In genomic region chr7:127880454-127880853, GRCh38 we compare ENCODE assay signal across 33 cellular contexts.
"Had no signal": no experiment of that assay in that cellular context is flagged by ENCODE, and none has a peak within 500 bp of the region (broad histone marks: within the 10 kb centered on the region; RNA-seq: fewer than 3 reads in every experiment).

No MANE protein-coding gene starts in this region.

- H3K9me3 Mint-ChIP-seq: activated B cell treated with CpG ODN at 0.5 μM for 24 hours; activated CD4-positive, alpha-beta memory T cell treated with anti-CD3 and anti-CD28 coated beads for 36 hours; activated naive CD4-positive, alpha-beta T cell treated with anti-CD3 and anti-CD28 coated beads, Interleukin-2, amount 10 ng/mL, durations not matched to agents 7 days and 5 days; activated naive CD8-positive, alpha-beta T cell treated with anti-CD3 and anti-CD28 coated beads, Interleukin-2, amount 50 U/mL, for 24 hours; activated T-cell treated with anti-CD3 and anti-CD28 coated beads, Interleukin-2, amount 50 U/mL, for 4 hours; activated T-helper 1 cell treated with anti-CD3 and anti-CD28 coated beads, Interleukin-12 subunit alpha, Interleukin-12 subunit beta, Interleukin-2, Interleukin-4 antibody, amounts not matched to agents 30 ng/mL and 10 ng/mL and 1 ng/mL, durations not matched to agents 14 hours and 24 hours and 36 hours; T-cell had no signal

- DNase-seq: activated B cell treated with CpG ODN at 0.5 μM for 24 hours; activated CD4-positive, alpha-beta memory T cell treated with anti-CD3 and anti-CD28 coated beads for 36 hours; activated CD4-positive, alpha-beta T cell treated with anti-CD3 and anti-CD28 coated beads for 4 hours; activated CD4-positive, alpha-beta T cell treated with anti-CD3 and anti-CD28 coated beads, Interleukin-2, amount 50 U/mL, for 1 hour; activated CD4-positive, CD25-positive, alpha-beta regulatory T cell treated with anti-CD3 and anti-CD28 coated beads, Interleukin-2, amount 50 U/mL, for 72 hours; activated CD8-positive, alpha-beta memory T cell treated with anti-CD3 and anti-CD28 coated beads, Interleukin-2, amount 50 U/mL, for 4 hours; activated effector memory CD4-positive, alpha-beta T cell treated with Interleukin-2 at 50 U/mL for 16 hours; activated naive CD4-positive, alpha-beta T cell treated with anti-CD3 and anti-CD28 coated beads, Interleukin-2, amount 10 ng/mL, durations not matched to agents 7 days and 5 days; activated naive CD8-positive, alpha-beta T cell treated with anti-CD3 and anti-CD28 coated beads, Interleukin-2, amount 50 U/mL, for 24 hours; activated T-cell treated with anti-CD3 and anti-CD28 coated beads for 4 hours; activated T-cell treated with anti-CD3 and anti-CD28 coated beads, Interleukin-2, amount 50 U/mL, for 4 hours; anterior cingulate cortex; brain microvascular endothelial cell; MV-4-11; NCI-H1092; NCI-H1436 treated with DMSO at 0.1 percent for 48 hours; NCI-H1694 treated with DMSO at 0.1 percent for 48 hours; NCI-H2029; NCI-H345; NCI-H526; NCI-H748 treated with DMSO at 0.1 percent for 48 hours; NK-92 treated with Interleukin-12 subunit alpha and Interleukin-12 subunit beta, amount 100 ng/mL, for 24 hours; PC-3; Peyer's patch; RPMI8226; SHP77 treated with DMSO at 0.1 percent for 48 hours; T-cell; T-helper 9 cell had no signal

- H3K4me1 ChIP-seq: Peyer's patch had no signal

- H3K9me3 ChIP-seq: Peyer's patch, SJSA1 had no signal

- H3K4me1 Mint-ChIP-seq: activated B cell treated with CpG ODN at 0.5 μM for 24 hours had no signal

- H3K4me3 ChIP-seq: cardiac muscle cell, K562, Peyer's patch, SJSA1 had no signal

- H3K27ac Mint-ChIP-seq: activated B cell treated with CpG ODN at 0.5 μM for 24 hours; activated CD4-positive, alpha-beta memory T cell treated with anti-CD3 and anti-CD28 coated beads for 36 hours; activated naive CD4-positive, alpha-beta T cell treated with anti-CD3 and anti-CD28 coated beads, Interleukin-2, amount 10 ng/mL, durations not matched to agents 7 days and 5 days; activated naive CD8-positive, alpha-beta T cell; activated naive CD8-positive, alpha-beta T cell treated with anti-CD3 and anti-CD28 coated beads, Interleukin-2, amount 50 U/mL, for 24 hours; activated T-helper 1 cell treated with anti-CD3 and anti-CD28 coated beads, Interleukin-12 subunit alpha, Interleukin-12 subunit beta, Interleukin-2, Interleukin-4 antibody, amounts not matched to agents 30 ng/mL and 10 ng/mL and 1 ng/mL, durations not matched to agents 14 hours and 24 hours and 36 hours; T-cell had no signal

- H3K4me3 Mint-ChIP-seq: activated B cell treated with CpG ODN at 0.5 μM for 24 hours; activated CD4-positive, alpha-beta memory T cell treated with anti-CD3 and anti-CD28 coated beads for 36 hours; activated naive CD4-positive, alpha-beta T cell treated with anti-CD3 and anti-CD28 coated beads, Interleukin-2, amount 10 ng/mL, durations not matched to agents 7 days and 5 days; activated naive CD8-positive, alpha-beta T cell; activated naive CD8-positive, alpha-beta T cell treated with anti-CD3 and anti-CD28 coated beads, Interleukin-2, amount 50 U/mL, for 24 hours; activated T-cell treated with anti-CD3 and anti-CD28 coated beads, Interleukin-2, amount 50 U/mL, for 4 hours; activated T-helper 1 cell treated with anti-CD3 and anti-CD28 coated beads, Interleukin-12 subunit alpha, Interleukin-12 subunit beta, Interleukin-2, Interleukin-4 antibody, amounts not matched to agents 30 ng/mL and 10 ng/mL and 1 ng/mL, durations not matched to agents 14 hours and 24 hours and 36 hours; T-cell had no signal

- H3K27me3 ChIP-seq: brain microvascular endothelial cell, cardiac muscle cell, Peyer's patch, SJSA1 had no signal

- H3K27me3 Mint-ChIP-seq: activated B cell treated with CpG ODN at 0.5 μM for 24 hours; activated CD4-positive, alpha-beta memory T cell treated with anti-CD3 and anti-CD28 coated beads for 36 hours; activated naive CD4-positive, alpha-beta T cell treated with anti-CD3 and anti-CD28 coated beads, Interleukin-2, amount 10 ng/mL, durations not matched to agents 7 days and 5 days; activated naive CD8-positive, alpha-beta T cell; activated naive CD8-positive, alpha-beta T cell treated with anti-CD3 and anti-CD28 coated beads, Interleukin-2, amount 50 U/mL, for 24 hours; T-cell had no signal

- H3K27ac ChIP-seq: brain microvascular endothelial cell, cardiac muscle cell, Peyer's patch, SJSA1 had no signal

- H3K36me3 ChIP-seq: brain microvascular endothelial cell, cardiac muscle cell, Peyer's patch, SJSA1 had no signal
